In genomic region chr5:69367697-69368279, GRCh38 we compare ENCODE assay signal across 9 cellular contexts. TPM values are rescaled to one million over a fixed set of nuclear protein-coding genes. Genes with fewer than 3 reads are reported as not detected.
DNase-seq lines count a peak whose midpoint lies in the region; ATAC-seq, FAIRE-seq and TF ChIP-seq lines count a peak whose summit lies in the region.
"Had no signal": no experiment of that assay in that cellular context is flagged by ENCODE, and none has a peak within 500 bp of the region (broad histone marks: within the 10 kb centered on the region; RNA-seq: fewer than 3 reads in every experiment).

No MANE protein-coding gene starts in this region.

- H3K27ac ChIP-seq in CD4-positive, alpha-beta memory T cell (ENCODE audit: low read depth, low read length): peak overlapping the region; percentile 23
- H3K27ac ChIP-seq in Karpas-422 (ENCODE audit: low read length) (peak overlapping the region; percentile 86), pancreas (no peak overlapping the region)

- no peaks in the 10 kb centered on the region for H3K9me2 ChIP-seq in Karpas-422 (replicated peaks; ENCODE audit: insufficient read depth, low read length)

- peaks cover 24 to 76% (median 48%) of the 10 kb centered on the region in 4 donors for H3K4me1 Mint-ChIP-seq in CD4-positive, alpha-beta memory T cell
- peaks cover 27% of the 10 kb centered on the region for H3K4me1 Mint-ChIP-seq in MCF 10A (ENCODE audit: insufficient read depth, unreplicated experiment)
- H3K4me1 Mint-ChIP-seq in naive B cell: peaks cover 14 to 29% (median 16%) of the 10 kb centered on the region in 3 donors

- H3K27me3 Mint-ChIP-seq in CD4-positive, alpha-beta memory T cell: no peaks in the 10 kb centered on the region
- H3K27me3 Mint-ChIP-seq in MCF 10A (ENCODE audit: insufficient read depth, unreplicated experiment) (no peaks in the 10 kb centered on the region), naive B cell (no peaks in the 10 kb centered on the region)

- CTCF ChIA-PET in CD4-positive, alpha-beta memory T cell (lab: Charles Lee; ENCODE audit: partially characterized antibody): interaction anchor here (0.7 to 1.8 kb wide), 2 partner anchors 21 to 33 kb away, joined by 3 to 7 read pairs; no protein-coding TSS in a partner anchor
- CTCF ChIA-PET in MCF 10A (lab: Yijun Ruan, JAX): interaction anchor here (0.6 to 1.2 kb wide), 2 partner anchors 150 to 163 kb away, joined by 3 read pairs; a partner anchor contains a TSS

- peaks cover 0 to 2% (median 0%) of the 10 kb centered on the region in 8 donors for H3K9me3 Mint-ChIP-seq in CD4-positive, alpha-beta memory T cell
- H3K9me3 Mint-ChIP-seq in MCF 10A (ENCODE audit: unreplicated experiment): no peaks in the 10 kb centered on the region
- no peaks in the 10 kb centered on the region for H3K9me3 Mint-ChIP-seq in naive B cell

- WGBS in pancreas, 2 donors: 88 to 92% methylated on average over 11 of the region's 11 CpGs

- no peak for DNase-seq in CD4-positive, alpha-beta memory T cell
- DNase-seq in Karpas-422: no peak
- no peak for DNase-seq in MCF 10A (ENCODE audit: unreplicated experiment)
- DNase-seq in naive B cell: no peak
- DNase-seq in DMS 273 (lab: John Stamatoyannopoulos, UW; ENCODE audit: unreplicated experiment): no peak
- no peak for DNase-seq in sciatic nerve (ENCODE audit: low spot score)
- no peak for DNase-seq in pancreas
- DNase-seq in ecto neural progenitor cell (ENCODE audit: low spot score): no peak
- DNase-seq: NCI-H524 had no signal

- peaks cover 14% of the 10 kb centered on the region for H3K36me3 ChIP-seq in CD4-positive, alpha-beta memory T cell (ENCODE audit: insufficient read depth, low read length)
- peaks cover 34% of the 10 kb centered on the region for H3K36me3 ChIP-seq in Karpas-422 (ENCODE audit: insufficient read depth, low read length)
- H3K36me3 ChIP-seq in pancreas: peaks cover 0 to 17% (median 9%) of the 10 kb centered on the region in 3 donors

- H3K4me2 ChIP-seq in Karpas-422 (ENCODE audit: low read depth, low read length, poor library complexity, severe bottlenecking): peak overlapping the region; percentile 94

- BruUV-seq in MCF 10A (replicated peaks; lab: Mats Ljungman, UMichigan): no TSS peak

- ATAC-seq in naive B cell (ENCODE audit: low read depth in 2 of 2) (no peak), sciatic nerve (no peak), pancreas (no peak)

- H3K9ac ChIP-seq in Karpas-422 (ENCODE audit: low read length): peak overlapping the region; percentile 77

- H4K20me1 ChIP-seq in Karpas-422 (ENCODE audit: insufficient read depth, low read depth, low read length): peaks cover 18% of the 10 kb centered on the region; the same call in 1 of the 2 replicates

- peaks cover 98% of the 10 kb centered on the region for H3K79me2 ChIP-seq in Karpas-422 (ENCODE audit: low read length)

- H3K9me3 ChIP-seq in CD4-positive, alpha-beta memory T cell (ENCODE audit: control insufficient read depth in 1 of 2, low read length in 2 of 2): no peaks in the 10 kb centered on the region
- no peaks in the 10 kb centered on the region for H3K9me3 ChIP-seq in Karpas-422 (ENCODE audit: low read length)
- H3K9me3 ChIP-seq in pancreas: no peaks in the 10 kb centered on the region

- peaks cover 29% of the 10 kb centered on the region for H3K4me1 ChIP-seq in CD4-positive, alpha-beta memory T cell (ENCODE audit: insufficient read depth, low read length)
- H3K4me1 ChIP-seq in Karpas-422 (ENCODE audit: low read length) (peaks cover 38% of the 10 kb centered on the region), pancreas (peaks cover 5 to 18% (median 6%) of the 10 kb centered on the region in 3 donors)

- no peaks in the 10 kb centered on the region for H3K27me3 ChIP-seq in CD4-positive, alpha-beta memory T cell (ENCODE audit: insufficient read depth, low read length)
- H3K27me3 ChIP-seq in Karpas-422 (ENCODE audit: low read length) (no peaks in the 10 kb centered on the region), pancreas (no peaks in the 10 kb centered on the region)

- peaks cover 11 to 48% of the 10 kb centered on the region in 2 donors for H3K36me3 Mint-ChIP-seq in CD4-positive, alpha-beta memory T cell
- H3K36me3 Mint-ChIP-seq in MCF 10A (ENCODE audit: insufficient read depth, unreplicated experiment): peaks cover 38% of the 10 kb centered on the region
- H3K36me3 Mint-ChIP-seq in naive B cell: peaks cover 0 to 6% of the 10 kb centered on the region in 2 donors

- H3K27ac Mint-ChIP-seq in CD4-positive, alpha-beta memory T cell: peak overlapping the region; percentile 83 to 99 (median 99)
- H3K27ac Mint-ChIP-seq in MCF 10A (ENCODE audit: low read depth, unreplicated experiment) (peak overlapping the region; percentile 99), naive B cell (peak overlapping the region in 5 of 6 donors; percentile 54 to 99 (median 88))

- POLR2A ChIA-PET in CD4-positive, alpha-beta memory T cell (lab: Charles Lee; ENCODE audit: partially characterized antibody): interaction anchor here (1.7 kb wide), 1 partner anchor 35 kb away, joined by 6 read pairs; the partner anchor contains the start of gene CCDC125
- POLR2A ChIA-PET in MCF 10A (lab: Yijun Ruan, JAX): interaction anchor here (1.0 to 1.5 kb wide), 2 partner anchors 14 to 133 kb away, joined by 3 to 4 read pairs; partner anchors contain the start of gene CDK7

- intact Hi-C loops in CD4-positive, alpha-beta memory T cell (cut with micrococcal nuclease): loop anchor here (10.0 kb wide), 1 partner anchor 1153 kb away; the partner anchor contains the start of gene PIK3R1
- intact Hi-C loops in MCF 10A (cut with micrococcal nuclease): no loop called here
- intact Hi-C loops in sciatic nerve (cut with DNase I): no loop called here
- intact Hi-C loops in pancreas (cut with DNase I): no loop called here

- H3K4me3 Mint-ChIP-seq in CD4-positive, alpha-beta memory T cell: peak overlapping the region; percentile 89 to 99 (median 98)
- H3K4me3 Mint-ChIP-seq in MCF 10A (ENCODE audit: unreplicated experiment): peak overlapping the region; percentile 79
- H3K4me3 Mint-ChIP-seq in naive B cell: peak overlapping the region; percentile 87 to 98 (median 96)

- H2AFZ ChIP-seq in Karpas-422 (ENCODE audit: low read length): no peak overlapping the region

- H3K4me3 ChIP-seq in CD4-positive, alpha-beta memory T cell (ENCODE audit: low read length in 2 of 2): peak overlapping the region; percentile 67 to 74
- H3K4me3 ChIP-seq in Karpas-422 (ENCODE audit: low read length) (peak overlapping the region; percentile 76), pancreas (peak overlapping the region in 1 of 4 donors; percentile 73)

- FAIRE-seq in pancreas (lab: Jason Lieb, UNC): no peak

- TF ChIP-seq CTCF in MCF 10A (IDR thresholded peaks at IDR 0.05; ENCODE audit: unreplicated experiment): peak; percentile 8
- no peak for TF ChIP-seq CTCF in pancreas (IDR thresholded peaks at IDR 0.05)

RNA-seq across cellular contexts. Expression of gene AK6, which starts 1.5 kb away (rescaled TPM):
- 10 to 100 TPM; 25.3 to 31.4 TPM for total RNA-seq in CD4-positive, alpha-beta memory T cell
- polyA plus RNA-seq in CD4-positive, alpha-beta memory T cell: 10 to 100 TPM; 75.1 to 90.3 TPM
- 48.5 and 56.0 TPM in 2 replicates for total RNA-seq in Karpas-422 (2014; rRNA removed; shearing (Covaris generic); ENCODE audit: low replicate concordance)
- 52.4 and 64.3 TPM in 2 replicates for total RNA-seq in MCF 10A (2022)
- polyA plus RNA-seq in naive B cell (ENCODE audit: low read depth in 6 of 6): 10 to 100 TPM; 49.1 to 98.0 (median 79.9) TPM
- total RNA-seq in sciatic nerve: 37.7 TPM
- 10 to 100 TPM in 4 of 6 donors, 1 to 10 TPM in 2; 8.4 to 16.3 (median 13.0) TPM for total RNA-seq in pancreas
- polyA plus RNA-seq in pancreas: 10 to 100 TPM; 27.3 to 28.5 TPM

RNA-seq across cellular contexts. Expression of gene TAF9, which starts 1.5 kb away (rescaled TPM):
- total RNA-seq in CD4-positive, alpha-beta memory T cell: 10 to 100 TPM; 42.3 to 45.9 TPM
- 100 to 1,000 TPM; 105 to 167 TPM for polyA plus RNA-seq in CD4-positive, alpha-beta memory T cell
- 74.5 and 109 TPM in 2 replicates for total RNA-seq in Karpas-422 (2014; rRNA removed; shearing (Covaris generic); ENCODE audit: low replicate concordance)
- total RNA-seq in MCF 10A (2022) (116 and 149 TPM in 2 replicates), sciatic nerve (28.1 TPM), pancreas (10 to 100 TPM; 15.6 to 28.9 (median 24.0) TPM)
- polyA plus RNA-seq in naive B cell (ENCODE audit: low read depth in 6 of 6) (100 to 1,000 TPM in 5 of 6 donors, 10 to 100 TPM in 1; 91.6 to 165 (median 120) TPM), pancreas (10 to 100 TPM; 25.2 to 34.8 TPM)

RNA-seq across cellular contexts. Expression of gene RAD17, which starts 1.8 kb away (rescaled TPM):
- total RNA-seq in CD4-positive, alpha-beta memory T cell: 10 to 100 TPM; 30.7 to 31.1 TPM
- polyA plus RNA-seq in CD4-positive, alpha-beta memory T cell: 10 to 100 TPM; 27.5 to 30.6 TPM
- total RNA-seq in Karpas-422 (2014; rRNA removed; shearing (Covaris generic); ENCODE audit: low replicate concordance): 46.5 and 61.7 TPM in 2 replicates
- total RNA-seq in MCF 10A (2022): 21.9 and 25.9 TPM in 2 replicates
- 10 to 100 TPM; 23.4 to 35.3 (median 28.8) TPM for polyA plus RNA-seq in naive B cell (ENCODE audit: low read depth in 6 of 6)
- 22.7 TPM for total RNA-seq in sciatic nerve
- 10 to 100 TPM in 5 of 6 donors, 1 to 10 TPM in 1; 8.0 to 15.3 (median 11.3) TPM for total RNA-seq in pancreas
- 10 to 100 TPM in 1 of 2 donors, 1 to 10 TPM in 1; 9.5 to 16.8 TPM for polyA plus RNA-seq in pancreas

RNA-seq across cellular contexts. Expression of gene CCDC125, which starts 35.2 kb away (rescaled TPM):
- total RNA-seq in CD4-positive, alpha-beta memory T cell: 1 to 10 TPM; 6.8 to 7.9 TPM
- 1 to 10 TPM in 1 of 2 donors, under 1 TPM in 1; 0.65 to 5.3 TPM for polyA plus RNA-seq in CD4-positive, alpha-beta memory T cell
- total RNA-seq in Karpas-422 (2014; rRNA removed; shearing (Covaris generic); ENCODE audit: low replicate concordance): 7.8 and 8.9 TPM in 2 replicates
- total RNA-seq in MCF 10A (2022): 7.0 and 11.9 TPM in 2 replicates
- 1 to 10 TPM in 5 of 6 donors, not detected in 1; 1.2 to 3.4 (median 2.7) TPM for polyA plus RNA-seq in naive B cell (ENCODE audit: low read depth in 6 of 6)
- 7.5 TPM for total RNA-seq in sciatic nerve
- total RNA-seq in pancreas: 10 to 100 TPM in 1 of 6 donors, 1 to 10 TPM in 5; 4.2 to 10.9 (median 6.3) TPM
- polyA plus RNA-seq in pancreas: 1 to 10 TPM; 3.2 to 3.4 TPM

RNA-seq across cellular contexts. Expression of gene MARVELD2, which starts 47.1 kb away (rescaled TPM):
- total RNA-seq in CD4-positive, alpha-beta memory T cell: 1 to 10 TPM; 1.1 TPM
- 1 to 10 TPM in 1 of 2 donors, under 1 TPM in 1; 0.20 to 1.5 TPM for polyA plus RNA-seq in CD4-positive, alpha-beta memory T cell
- total RNA-seq in Karpas-422 (2014; rRNA removed; shearing (Covaris generic); ENCODE audit: low replicate concordance): 0.11 and 0.48 TPM in 2 replicates
- 19.4 and 21.8 TPM in 2 replicates for total RNA-seq in MCF 10A (2022)
- under 1 TPM in 5 of 6 donors, not detected in 1; 0.16 to 0.36 (median 0.32) TPM for polyA plus RNA-seq in naive B cell (ENCODE audit: low read depth in 6 of 6)
- 3.6 TPM for total RNA-seq in sciatic nerve
- 10 to 100 TPM; 15.5 to 34.7 (median 21.0) TPM for total RNA-seq in pancreas
- polyA plus RNA-seq in pancreas: 1 to 10 TPM; 4.0 to 5.6 TPM

Comparison
In these comparisons a context has a peak if more than half of its experiments do, and no peak if none do; other contexts are left out.
1. H3K27ac ChIP-seq: peak in CD4-positive, alpha-beta memory T cell (single experiment) and Karpas-422 (single experiment); none in pancreas (0 of 4).
2. Peak in every context shown above with its lines, with median percentiles within 50 percentile points of each other: H3K27ac Mint-ChIP-seq and H3K4me3 Mint-ChIP-seq.